In the genomic region with DNA sequence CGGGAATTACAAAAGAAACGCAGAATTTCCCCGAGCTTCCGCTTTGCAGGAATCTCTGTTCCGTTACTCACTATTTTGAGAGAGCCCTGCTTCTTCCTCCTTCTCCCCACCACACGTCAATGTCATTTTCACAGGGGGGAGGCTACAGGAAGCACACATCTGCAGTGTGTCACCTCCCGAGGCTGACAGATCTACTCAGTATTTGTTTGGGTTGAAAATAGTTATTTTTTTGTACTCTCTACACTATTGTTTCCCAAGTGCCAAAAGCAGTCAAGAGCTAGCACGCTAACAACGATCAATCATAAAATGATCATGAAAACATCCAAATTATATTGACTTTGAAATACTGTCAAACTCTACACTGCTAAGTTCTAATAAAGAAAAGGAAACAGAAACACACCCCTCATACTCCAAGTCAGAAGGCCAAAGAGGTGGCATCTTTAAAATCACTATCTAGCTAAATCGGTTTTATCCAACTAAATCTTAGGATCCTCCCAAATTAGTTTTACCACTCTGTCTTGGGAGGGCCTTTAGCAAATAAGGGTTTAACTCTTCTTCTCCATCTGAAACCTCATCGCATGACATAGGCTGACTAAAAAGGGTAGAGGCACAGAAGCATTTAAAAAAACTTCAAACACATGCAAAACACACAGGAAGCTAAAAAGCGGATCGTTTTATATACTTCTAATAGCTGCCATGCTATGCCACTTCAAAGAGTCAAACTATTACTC, we compare ENCODE assay signal across 8 cellular contexts. TPM values are rescaled to one million over a fixed set of nuclear protein-coding genes. Genes with fewer than 3 reads are reported as not detected.
DNase-seq lines count a peak whose midpoint lies in the region; ATAC-seq, FAIRE-seq and TF ChIP-seq lines count a peak whose summit lies in the region.

No MANE protein-coding gene starts in this region.

- intact Hi-C loops in aorta (cut with DNase I): no loop called here

- peak overlapping the region; percentile 36 for H3K9ac ChIP-seq in astrocyte (ENCODE audit: low read length)
- no peak overlapping the region for H3K9ac ChIP-seq in parathyroid adenoma

- no peaks in the 10 kb centered on the region for H3K9me3 ChIP-seq in astrocyte (ENCODE audit: insufficient read depth, low read depth, low read length)
- no peaks in the 10 kb centered on the region for H3K9me3 ChIP-seq in parathyroid adenoma (ENCODE audit: control insufficient read depth, low read length)
- H3K9me3 ChIP-seq in aorta (ENCODE audit: control insufficient read depth, low read length): no peaks in the 10 kb centered on the region

- no peaks in the 10 kb centered on the region for H3K36me3 ChIP-seq in astrocyte (ENCODE audit: insufficient read depth, low read length)
- H3K36me3 ChIP-seq in parathyroid adenoma (ENCODE audit: control insufficient read depth, insufficient read depth, low read length): no peaks in the 10 kb centered on the region
- no peaks in the 10 kb centered on the region for H3K36me3 ChIP-seq in aorta (ENCODE audit: control insufficient read depth in 1 of 2, insufficient read depth in 2 of 2, low read length in 1 of 2)

- H3K27ac ChIP-seq in astrocyte (ENCODE audit: low read depth, low read length): no peak overlapping the region
- peak overlapping the region; percentile 12 for H3K27ac ChIP-seq in parathyroid adenoma
- H3K27ac ChIP-seq in aorta (ENCODE audit: low read depth in 1 of 2, low read length in 2 of 2): no peak overlapping the region

- DNase-seq in T-cell (peak; percentile 19 to 73 (median 51)), astrocyte (ENCODE audit: low read depth) (no peak), aorta (no peak), ACHN (no peak), HFFc6 (no peak)

- H3K79me2 ChIP-seq in astrocyte (ENCODE audit: insufficient read depth, low read length): peaks cover 67% of the 10 kb centered on the region
- H3K79me2 ChIP-seq in parathyroid adenoma: peaks cover 34% of the 10 kb centered on the region

- peaks cover 49% of the 10 kb centered on the region for H4K20me1 ChIP-seq in astrocyte (ENCODE audit: insufficient read depth, low read length)

- H3K4me2 ChIP-seq in astrocyte (ENCODE audit: low read length) (peak overlapping the region; percentile 52), parathyroid adenoma (ENCODE audit: low read length) (no peak overlapping the region)

- CTCF ChIA-PET in T-cell (lab: Charles Lee): interaction anchor here in 1 of 2 donors (0.6 to 1.0 kb wide), 3 partner anchors 29 to 334 kb away, joined by 3 to 5 read pairs (median 3); no protein-coding TSS in a partner anchor

- H3K27me3 ChIP-seq in astrocyte (ENCODE audit: insufficient read depth, low read length) (no peaks in the 10 kb centered on the region), parathyroid adenoma (ENCODE audit: control insufficient read depth, insufficient read depth, low read length) (no peaks in the 10 kb centered on the region), aorta (ENCODE audit: control insufficient read depth in 1 of 2, insufficient read depth in 2 of 2, low read length in 1 of 2) (no peaks in the 10 kb centered on the region)

- 72 to 76% methylated on average over 13 of the region's 13 CpGs for WGBS in aorta, 2 donors

- H3K9me3 Mint-ChIP-seq in T-cell: no peaks in the 10 kb centered on the region
- no peaks in the 10 kb centered on the region for H3K9me3 Mint-ChIP-seq in astrocyte (ENCODE audit: unreplicated experiment)
- no peaks in the 10 kb centered on the region for H3K9me3 Mint-ChIP-seq in HFFc6

- peak overlapping the region; percentile 67 to 80 (median 76) for H3K4me3 Mint-ChIP-seq in T-cell
- peak overlapping the region; percentile 6 for H3K4me3 Mint-ChIP-seq in astrocyte (ENCODE audit: unreplicated experiment)
- no peak overlapping the region for H3K4me3 Mint-ChIP-seq in HFFc6

- in situ Hi-C loops in ACHN (cut with HindIII; ENCODE audit: low pct_ligation_motif_present, low pct_unique_long_range_greater_than_20kb, low sequenced_read_pairs): no loop called here

- peaks cover 9% of the 10 kb centered on the region for H3K36me3 Mint-ChIP-seq in T-cell
- H3K36me3 Mint-ChIP-seq in astrocyte (ENCODE audit: low read depth, unreplicated experiment): peaks cover 10% of the 10 kb centered on the region
- H3K36me3 Mint-ChIP-seq in HFFc6 (ENCODE audit: low read depth): peaks cover 6% of the 10 kb centered on the region; the same call in 1 of the 2 replicates

- H3K4me1 Mint-ChIP-seq in T-cell (peaks cover 57 to 61% (median 59%) of the 10 kb centered on the region in 3 donors), astrocyte (ENCODE audit: low read depth, unreplicated experiment) (peaks cover 24% of the 10 kb centered on the region), HFFc6 (ENCODE audit: low read depth) (peaks cover 18% of the 10 kb centered on the region)

- H3K27ac Mint-ChIP-seq in T-cell (peak overlapping the region; percentile 82 to 89), astrocyte (ENCODE audit: unreplicated experiment) (peak overlapping the region; percentile 55), HFFc6 (no peak overlapping the region)

- no peaks in the 10 kb centered on the region for H3K27me3 Mint-ChIP-seq in T-cell
- H3K27me3 Mint-ChIP-seq in astrocyte (ENCODE audit: low read depth, unreplicated experiment): no peaks in the 10 kb centered on the region
- no peaks in the 10 kb centered on the region; the same call in 1 of the 2 replicates for H3K27me3 Mint-ChIP-seq in HFFc6 (ENCODE audit: insufficient read depth)

- H3K4me3 ChIP-seq in astrocyte (ENCODE audit: insufficient read depth, low read depth, low read length) (no peak overlapping the region), parathyroid adenoma (ENCODE audit: low read depth, low read length) (no peak overlapping the region), aorta (ENCODE audit: low read length in 2 of 2) (no peak overlapping the region)

- no peak for FAIRE-seq in astrocyte (lab: Jason Lieb, UNC)

- H3K4me1 ChIP-seq in astrocyte (ENCODE audit: insufficient read depth, low read length) (peaks cover 7% of the 10 kb centered on the region), parathyroid adenoma (peaks cover 25% of the 10 kb centered on the region), aorta (ENCODE audit: control insufficient read depth in 1 of 2, insufficient read depth in 2 of 2, low read length in 2 of 2) (peaks cover 2 to 6% of the 10 kb centered on the region in 2 donors)

- H2AFZ ChIP-seq in astrocyte (ENCODE audit: low read depth, low read length) (no peak overlapping the region), parathyroid adenoma (no peak overlapping the region)

- POLR2A ChIA-PET in T-cell (lab: Charles Lee): no interaction called here

- TF ChIP-seq POLR2A in GM18526 (IDR thresholded peaks at IDR 0.05; ENCODE audit: extremely low read depth, insufficient read length): peak; percentile 12

- no peak for TF ChIP-seq CTCF in astrocyte (IDR thresholded peaks at IDR 0.05; ENCODE audit: insufficient read depth, low read depth, low read length)
- no peak for TF ChIP-seq CTCF in parathyroid adenoma (IDR thresholded peaks at IDR 0.05)
- no peak for TF ChIP-seq CTCF in HFFc6 (IDR thresholded peaks at IDR 0.05)

- ATAC-seq in HG02973 (IDR thresholded peaks at IDR 0.05; ENCODE audit: unreplicated experiment) (peak; percentile 93), T-cell (replicated peaks in 1 of 4) (peak; percentile 92 to 94 (median 94)), aorta (ENCODE audit: low FRiP score) (no peak)

RNA-seq across cellular contexts. Expression of gene FOXN3, which starts 51.8 kb away (rescaled TPM):
- total RNA-seq in T-cell: 100 to 1,000 TPM in 3 of 5 donors, 10 to 100 TPM in 2; 92.8 to 176 (median 103) TPM
- total RNA-seq in astrocyte: 105 and 122 TPM in 2 replicates
- 100 to 1,000 TPM; 150 to 225 TPM for total RNA-seq in aorta
- polyA plus RNA-seq in aorta: 10 to 100 TPM; 21.4 to 51.8 TPM
- 10 to 100 TPM; 31.9 to 43.4 (median 37.9) TPM for total RNA-seq in HFFc6 (2021; fragmentation: NEBNext Ultra II Directional; extraction: Animal tissue kit (Norgen Biotek cat#: 25700))

Comparison
In these comparisons a context has a peak if more than half of its experiments do, and no peak if none do; other contexts are left out.
1. DNase-seq: peak in T-cell (34 of 34); none in astrocyte (single experiment), aorta (0 of 2), ACHN (single experiment) and HFFc6 (single experiment).